ENCODE assay signal across 28 cellular contexts in genomic region chr7:70786076-70786475, GRCh38.
"Had no signal": no experiment of that assay in that cellular context is flagged by ENCODE, and none has a peak within 500 bp of the region (broad histone marks: within the 10 kb centered on the region; RNA-seq: fewer than 3 reads in every experiment).

No MANE protein-coding gene starts in this region.

- DNase-seq: activated CD4-positive, alpha-beta T cell treated with anti-CD3 and anti-CD28 coated beads for 4 hours; activated CD4-positive, alpha-beta T cell treated with anti-CD3 and anti-CD28 coated beads, Interleukin-2, amount 50 U/mL, for 4 hours; activated CD4-positive, CD25-positive, alpha-beta regulatory T cell; activated CD8-positive, alpha-beta memory T cell treated with anti-CD3 and anti-CD28 coated beads, Interleukin-2, amount 50 U/mL, for 48 hours; activated naive CD4-positive, alpha-beta T cell treated with Interleukin-2 at 50 U/mL for 16 hours; activated T-cell treated with anti-CD3 and anti-CD28 coated beads, Interleukin-2, amount 50 U/mL, for 4 hours; anterior cingulate cortex; body of pancreas; cortex of kidney; erythroblast; gastrocnemius medialis; glutamatergic neuron; kidney; left colon; mesenchymal stem cell; naive thymus-derived CD8-positive, alpha-beta T cell; nucleus accumbens; pancreas; psoas muscle; stimulated activated CD4-positive, alpha-beta T cell treated with anti-CD3 and anti-CD28 coated beads, Interleukin-15, amount 100 ng/mL, for 24 hours; stimulated activated CD4-positive, alpha-beta T cell treated with anti-CD3 and anti-CD28 coated beads, Interleukin-2, amount 100 ng/mL, for 24 hours; stimulated activated naive CD8-positive, alpha-beta T cell treated with anti-CD3 and anti-CD28 coated beads, Interleukin-15, Interleukin-2, amounts not matched to agents 100 U/mL and 50 U/mL, for 24 hours; T-helper 1 cell; testis; transverse colon had no signal

- H3K36me3 Mint-ChIP-seq: activated naive CD8-positive, alpha-beta T cell; naive thymus-derived CD8-positive, alpha-beta T cell had no signal

- ATAC-seq: activated T-cell treated with anti-CD3 and anti-CD28 coated beads, Interleukin-2, amount 50 U/mL, for 4 hours; body of pancreas; gastrocnemius medialis; left colon; naive thymus-derived CD8-positive, alpha-beta T cell; pancreas; psoas muscle; stimulated activated naive CD8-positive, alpha-beta T cell treated with anti-CD3 and anti-CD28 coated beads, Interleukin-15, Interleukin-2, amounts not matched to agents 100 U/mL and 50 U/mL, for 24 hours had no signal

- H3K27me3 Mint-ChIP-seq: activated naive CD8-positive, alpha-beta T cell had no signal

- H3K9me3 Mint-ChIP-seq: activated T-cell treated with anti-CD3 and anti-CD28 coated beads, Interleukin-2, amount 50 U/mL, for 4 hours; neural crest cell had no signal

- H3K27ac ChIP-seq: body of pancreas, gastrocnemius medialis, hepatocyte, pancreas, psoas muscle, testis, transverse colon had no signal

- H3K4me3 Mint-ChIP-seq: activated naive CD8-positive, alpha-beta T cell; activated T-cell treated with anti-CD3 and anti-CD28 coated beads, Interleukin-2, amount 50 U/mL, for 4 hours; naive thymus-derived CD8-positive, alpha-beta T cell; neural crest cell had no signal

- H3K27ac Mint-ChIP-seq: activated naive CD8-positive, alpha-beta T cell had no signal
